24 cellular contexts compared by ENCODE assay signal in genomic region chrX:75230296-75230695, GRCh38.
A peak's percentile ranks its signal among the peaks of the same experiment; 100 is the strongest.
DNase-seq lines count a peak whose midpoint lies in the region; ATAC-seq and TF ChIP-seq lines count a peak whose summit lies in the region.
"Had no signal": no experiment of that assay in that cellular context is flagged by ENCODE, and none has a peak within 500 bp of the region (broad histone marks: within the 10 kb centered on the region; RNA-seq: fewer than 3 reads in every experiment).

No MANE protein-coding gene starts in this region.

- H3K9me3 ChIP-seq in KOPT-K1 (ENCODE audit: insufficient read depth, low read length, poor library complexity, severe bottlenecking), result no peaks in the 10 kb centered on the region
- H3K9me3 ChIP-seq: heart left ventricle, thoracic aorta, vagina had no signal

- H3K4me3 ChIP-seq in GM12865 (ENCODE audit: low read depth, low read length), result no peak overlapping the region
- H3K4me3 ChIP-seq: heart left ventricle, SK-N-MC, thoracic aorta, vagina had no signal

- H3K36me3 ChIP-seq in KOPT-K1 (ENCODE audit: insufficient read depth, low read length), result no peaks in the 10 kb centered on the region
- H3K36me3 ChIP-seq: brain microvascular endothelial cell, heart left ventricle, thoracic aorta, vagina had no signal

- ATAC-seq in GM19397 (IDR thresholded peaks at IDR 0.05; ENCODE audit: unreplicated experiment) (peak; percentile 11), HG03457 (IDR thresholded peaks at IDR 0.05; ENCODE audit: unreplicated experiment) (no peak)
- ATAC-seq: heart left ventricle; sciatic nerve; stimulated activated naive CD8-positive, alpha-beta T cell treated with anti-CD3 and anti-CD28 coated beads, Interleukin-15, Interleukin-2, amounts not matched to agents 100 U/mL and 50 U/mL, for 24 hours; T-helper 17 cell had no signal

- DNase-seq in GM12865 (ENCODE audit: low read depth) (peak; percentile 21), NCI-H748 treated with DMSO at 0.1 percent for 48 hours (lab: John Stamatoyannopoulos, UW) (peak; percentile 4), DMS153 (lab: John Stamatoyannopoulos, UW) (no peak), midbrain (lab: John Stamatoyannopoulos, UW) (no peak)
- DNase-seq: activated naive CD4-positive, alpha-beta T cell; activated T-cell treated with anti-CD3 and anti-CD28 coated beads, Interleukin-2, amount 50 U/mL, for 48 hours; brain microvascular endothelial cell; Calu3; effector CD4-positive, alpha-beta T cell; erythroblast; foreskin fibroblast; heart left ventricle; NCI-H1930; NCI-H510A treated with DMSO at 0.1 percent for 48 hours; stimulated activated naive CD8-positive, alpha-beta T cell treated with anti-CD3 and anti-CD28 coated beads, Interleukin-15, Interleukin-2, amounts not matched to agents 100 U/mL and 50 U/mL, for 24 hours; T-helper 17 cell had no signal

- no peak for TF ChIP-seq CTCF in GM12865 (IDR thresholded peaks at IDR 0.05; ENCODE audit: insufficient read depth, low read depth, low read length, missing control alignments)

- peak overlapping the region; percentile 39 for H3K27ac ChIP-seq in KOPT-K1 (ENCODE audit: low read depth, low read length, poor library complexity, severe bottlenecking)
- H3K27ac ChIP-seq: brain microvascular endothelial cell, C4-2B, heart left ventricle, SK-N-MC, thoracic aorta, vagina had no signal

Comparison
In these comparisons a context has a peak if more than half of its experiments do, and no peak if none do; other contexts are left out.
1. DNase-seq: peak in GM12865 (single experiment) and NCI-H748 treated with DMSO at 0.1 percent for 48 hours (single experiment); none in DMS153 (single experiment) and midbrain (single experiment).